8 cellular contexts compared by ENCODE assay signal in the genomic region with DNA sequence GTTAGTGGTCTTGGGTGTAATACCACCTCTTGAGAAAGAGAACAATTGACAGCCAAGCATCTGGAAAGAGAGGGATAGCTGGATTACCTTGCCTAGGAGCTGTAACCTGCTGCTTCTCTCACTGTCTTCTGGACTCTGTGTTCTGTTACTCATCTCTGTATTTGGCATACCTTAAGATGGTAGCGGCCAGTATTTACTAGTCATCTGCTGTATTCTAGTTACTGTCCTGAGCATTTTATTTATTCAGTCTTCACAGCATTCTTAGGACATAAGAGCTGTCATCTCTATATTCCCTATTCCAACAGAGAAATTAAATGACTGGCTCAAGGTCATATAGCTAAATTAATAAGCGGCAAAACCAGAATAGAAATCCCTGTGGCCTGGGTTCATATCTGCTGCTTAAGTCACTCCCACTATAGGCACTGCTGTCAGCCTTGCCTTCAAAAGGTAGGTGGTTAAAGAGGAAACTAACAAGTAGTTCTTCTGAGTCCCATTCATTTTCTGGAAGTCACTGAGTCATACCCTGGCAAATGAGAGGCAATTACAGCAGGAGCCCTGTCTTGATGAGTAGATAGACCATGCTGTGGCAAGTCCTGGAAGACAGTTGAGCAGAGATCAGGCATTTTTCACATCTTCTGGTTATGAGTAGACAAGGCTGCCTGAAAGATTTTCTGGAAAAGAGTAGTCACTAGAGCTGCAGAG.
DNase-seq lines count a peak whose midpoint lies in the region; ATAC-seq, FAIRE-seq and TF ChIP-seq lines count a peak whose summit lies in the region.

No MANE protein-coding gene starts in this region.

- FAIRE-seq in frontal cortex (lab: Jason Lieb, UNC), result no peak

- TF ChIP-seq CTCF in RWPE1 (conservative IDR thresholded peaks at IDR 0.05; ENCODE audit: low read depth), result no peak
- TF ChIP-seq CTCF in epithelial cell of esophagus (IDR thresholded peaks at IDR 0.05; ENCODE audit: insufficient read depth, low read depth, low read length, missing control alignments), result no peak

- POLR2A ChIA-PET in RWPE1 (lab: Yijun Ruan, JAX; ENCODE audit: low non-redundant PET), result interaction anchor here (0.9 kb wide), 1 partner anchor 114 kb away, joined by 3 read pairs; no protein-coding TSS in a partner anchor

- no peak overlapping the region for H3K4me3 ChIP-seq in epithelial cell of esophagus (ENCODE audit: low read length)

- CTCF ChIA-PET in RWPE1 (lab: Yijun Ruan, JAX), result interaction anchor here (0.6 to 1.3 kb wide), 3 partner anchors 97 to 1090 kb away, joined by 3 to 4 read pairs (median 3); no protein-coding TSS in a partner anchor

- peak overlapping the region; percentile 82 for H3K27ac ChIP-seq in RWPE1

- peak; percentile 5 for DNase-seq in DMS53 (lab: John Stamatoyannopoulos, UW)
- no peak for DNase-seq in DMS53 treated with DMSO at 0.1 percent for 48 hours (lab: John Stamatoyannopoulos, UW; ENCODE audit: unreplicated experiment)
- peak; percentile 92 for DNase-seq in RWPE1 (ENCODE audit: low spot score)
- peak; percentile 98 for DNase-seq in epithelial cell of esophagus (ENCODE audit: low read depth)
- peak; percentile 75 for DNase-seq in putamen (ENCODE audit: low spot score)
- no peak for DNase-seq in frontal cortex (ENCODE audit: low spot score in 2 of 2)

- ATAC-seq in HG02571 (IDR thresholded peaks at IDR 0.05; ENCODE audit: unreplicated experiment) (no peak), GM18511 (IDR thresholded peaks at IDR 0.05; ENCODE audit: unreplicated experiment) (no peak)

Comparison
In these comparisons a context has a peak if more than half of its experiments do, and no peak if none do; other contexts are left out.
1. DNase-seq: peak in DMS53 (single experiment), RWPE1 (single experiment), epithelial cell of esophagus (single experiment) and putamen (single experiment); none in DMS53 treated with DMSO at 0.1 percent for 48 hours (single experiment) and frontal cortex (0 of 2).